8 cellular contexts compared by ENCODE assay signal in genomic region chr12:49336645-49337584, GRCh38. TPM values are rescaled to one million over a fixed set of nuclear protein-coding genes. Genes with fewer than 3 reads are reported as not detected.
DNase-seq lines count a peak whose midpoint lies in the region; ATAC-seq and TF ChIP-seq lines count a peak whose summit lies in the region.

C1QL4 (minus strand) TSS chr12:49337188; CDS start chr12:49336477, 711 bp downstream.

- TF ChIP-seq POLR2A in suprapubic skin (IDR thresholded peaks at IDR 0.05) = no peak

- no peaks in the 10 kb centered on the region for H3K36me3 ChIP-seq in suprapubic skin

- TF ChIP-seq CTCF in omental fat pad (IDR thresholded peaks at IDR 0.05) = peak in 1 of 3 donors; percentile 43
- peak; percentile 42 to 100 for TF ChIP-seq CTCF in suprapubic skin (IDR thresholded peaks at IDR 0.05)

- peaks cover 31% of the 10 kb centered on the region for H3K4me1 ChIP-seq in suprapubic skin

- no peak within 1 kb of the TSS for H3K27ac ChIP-seq in suprapubic skin

- DNase-seq in AG08396 (ENCODE audit: low spot score) (peak; percentile 92), LHCN-M2 (ENCODE audit: low read depth) (peak; percentile 55), SK-MEL-5 (ENCODE audit: low read depth, low spot score) (peak; percentile 79), globus pallidus (ENCODE audit: low spot score) (peak; percentile 63), omental fat pad (ENCODE audit: low spot score) (peak; percentile 92), suprapubic skin (ENCODE audit: low spot score in 2 of 2) (peak; percentile 89 to 92)
- DNase-seq in activated naive CD4-positive, alpha-beta T cell (lab: John Stamatoyannopoulos, UW) = peak; percentile 63 to 89 (median 85)

- no peak for TF ChIP-seq EP300 in suprapubic skin (IDR thresholded peaks at IDR 0.05)

- H3K9me3 ChIP-seq in suprapubic skin = no peaks in the 10 kb centered on the region

- peak within 1 kb of the TSS; percentile 43 for H3K4me3 ChIP-seq in suprapubic skin

- in situ Hi-C loops in SK-MEL-5 (cut with HindIII; ENCODE audit: low pct_unique_long_range_greater_than_20kb, low sequenced_read_pairs) = no loop called here

- peaks cover 48% of the 10 kb centered on the region for H3K27me3 ChIP-seq in suprapubic skin

- ATAC-seq in GM19043 (IDR thresholded peaks at IDR 0.05; ENCODE audit: low read depth, unreplicated experiment) (peak; percentile 72), omental fat pad (ENCODE audit: low FRiP score) (peak; percentile 89)

- WGBS in suprapubic skin = 2% methylated on average over 39 of the region's 65 CpGs

RNA-seq across cellular contexts. Expression of gene C1QL4, which starts in this region (rescaled TPM):
- total RNA-seq in LHCN-M2 (2014; rRNA removed) = 0.19 and 0.46 TPM in 2 replicates
- polyA plus RNA-seq in LHCN-M2 (2012) = 0.12 TPM
- total RNA-seq in SK-MEL-5 (2014; rRNA removed; shearing (Covaris generic)) = 3.5 and 3.6 TPM in 2 replicates
- 4.7 and 5.0 TPM in 2 replicates for polyA plus RNA-seq in SK-MEL-5 (2015; cell fraction: cytosol; rRNA removed)
- polyA plus RNA-seq in SK-MEL-5 (2015; cell fraction: nucleus; rRNA removed) = 1.3 and 2.8 TPM in 2 replicates
- total RNA-seq in omental fat pad = 1 to 10 TPM in 1 of 4 donors, under 1 TPM in 1, not detected in 2; 0.65 to 1.1 TPM
- 1 to 10 TPM in 2 of 4 donors, under 1 TPM in 1, not detected in 1; 0.73 to 1.2 (median 1.1) TPM for total RNA-seq in suprapubic skin

Comparison
In these comparisons a context has a peak if more than half of its experiments do, and no peak if none do; other contexts are left out.
1. Peak in DNase-seq in LHCN-M2; RNA of the gene not detected or under 1 TPM.